1 cellular context compared by ENCODE assay signal in the genomic region with DNA sequence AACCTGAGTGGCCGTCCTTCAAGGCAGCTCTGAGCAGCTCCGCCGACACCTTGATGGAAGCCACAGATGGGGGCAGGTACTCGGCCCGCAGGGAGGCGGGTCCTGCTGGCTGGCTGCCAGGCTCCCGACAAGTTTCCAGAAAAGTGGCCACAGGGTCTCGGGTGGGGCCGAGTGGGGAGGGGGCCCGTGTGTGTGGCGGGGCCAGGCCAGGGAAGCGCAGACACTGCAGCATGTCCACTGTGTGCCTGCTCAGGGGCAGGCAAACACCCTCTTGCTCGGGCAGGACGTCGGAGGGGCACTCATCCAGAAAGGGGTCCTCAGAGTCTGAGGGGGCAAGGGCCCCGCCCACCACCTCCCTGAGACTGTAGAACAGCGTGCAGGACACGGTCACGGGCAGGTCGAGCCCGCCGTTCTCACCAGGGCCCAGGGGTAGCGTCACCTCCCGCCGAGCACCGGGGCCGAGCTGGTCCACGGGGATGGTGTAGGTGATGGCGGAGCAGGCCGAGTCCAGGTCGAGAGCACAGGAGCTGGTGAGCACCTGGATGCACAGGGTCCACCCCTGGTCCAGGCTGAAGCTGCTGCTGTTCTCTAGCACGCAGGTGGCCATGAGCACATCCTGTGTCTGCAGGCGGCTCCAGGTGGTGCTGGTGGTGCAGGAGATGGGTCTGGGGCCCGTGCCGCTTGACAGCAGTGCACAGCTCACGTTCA.
A peak's percentile ranks its signal among the peaks of the same experiment; 100 is the strongest.
TF ChIP-seq lines count a peak whose summit lies in the region.

No MANE protein-coding gene starts in this region.

TF ChIP-seq in HepG2, 621 proteins besides CTCF, POLR2A, EP300 and RAD21:
- TF ChIP-seq RBFOX2 (IDR thresholded peaks at IDR 0.05; ENCODE audit: low read depth, low read length) (peak; percentile 52; the same call in 1 of the 2 replicates), ZNF552 (CRISPR knock-in tag; IDR thresholded peaks at IDR 0.05; ENCODE audit: borderline replicate concordance) (no peak)
- TF ChIP-seq, protein P1, sequence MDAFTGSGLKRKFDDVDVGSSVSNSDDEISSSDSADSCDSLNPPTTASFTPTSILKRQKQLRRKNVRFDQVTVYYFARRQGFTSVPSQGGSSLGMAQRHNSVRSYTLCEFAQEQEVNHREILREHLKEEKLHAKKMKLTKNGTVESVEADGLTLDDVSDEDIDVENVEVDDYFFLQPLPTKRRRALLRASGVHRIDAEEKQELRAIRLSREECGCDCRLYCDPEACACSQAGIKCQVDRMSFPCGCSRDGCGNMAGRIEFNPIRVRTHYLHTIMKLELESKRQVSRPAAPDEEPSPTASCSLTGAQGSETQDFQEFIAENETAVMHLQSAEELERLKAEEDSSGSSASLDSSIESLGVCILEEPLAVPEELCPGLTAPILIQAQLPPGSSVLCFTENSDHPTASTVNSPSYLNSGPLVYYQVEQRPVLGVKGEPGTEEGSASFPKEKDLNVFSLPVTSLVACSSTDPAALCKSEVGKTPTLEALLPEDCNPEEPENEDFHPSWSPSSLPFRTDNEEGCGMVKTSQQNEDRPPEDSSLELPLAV (CRISPR knock-in tag; conservative IDR thresholded peaks at IDR 0.05; ENCODE audit: low read depth), result no peak
- TF ChIP-seq, protein P2, sequence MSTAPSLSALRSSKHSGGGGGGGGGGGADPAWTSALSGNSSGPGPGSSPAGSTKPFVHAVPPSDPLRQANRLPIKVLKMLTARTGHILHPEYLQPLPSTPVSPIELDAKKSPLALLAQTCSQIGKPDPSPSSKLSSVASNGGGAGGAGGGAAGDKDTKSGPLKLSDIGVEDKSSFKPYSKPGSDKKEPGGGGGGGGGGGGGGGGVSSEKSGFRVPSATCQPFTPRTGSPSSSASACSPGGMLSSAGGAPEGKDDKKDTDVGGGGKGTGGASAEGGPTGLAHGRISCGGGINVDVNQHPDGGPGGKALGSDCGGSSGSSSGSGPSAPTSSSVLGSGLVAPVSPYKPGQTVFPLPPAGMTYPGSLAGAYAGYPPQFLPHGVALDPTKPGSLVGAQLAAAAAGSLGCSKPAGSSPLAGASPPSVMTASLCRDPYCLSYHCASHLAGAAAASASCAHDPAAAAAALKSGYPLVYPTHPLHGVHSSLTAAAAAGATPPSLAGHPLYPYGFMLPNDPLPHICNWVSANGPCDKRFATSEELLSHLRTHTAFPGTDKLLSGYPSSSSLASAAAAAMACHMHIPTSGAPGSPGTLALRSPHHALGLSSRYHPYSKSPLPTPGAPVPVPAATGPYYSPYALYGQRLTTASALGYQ (CRISPR knock-in tag; IDR thresholded peaks at IDR 0.05), result no peak
- TF ChIP-seq, protein P3, sequence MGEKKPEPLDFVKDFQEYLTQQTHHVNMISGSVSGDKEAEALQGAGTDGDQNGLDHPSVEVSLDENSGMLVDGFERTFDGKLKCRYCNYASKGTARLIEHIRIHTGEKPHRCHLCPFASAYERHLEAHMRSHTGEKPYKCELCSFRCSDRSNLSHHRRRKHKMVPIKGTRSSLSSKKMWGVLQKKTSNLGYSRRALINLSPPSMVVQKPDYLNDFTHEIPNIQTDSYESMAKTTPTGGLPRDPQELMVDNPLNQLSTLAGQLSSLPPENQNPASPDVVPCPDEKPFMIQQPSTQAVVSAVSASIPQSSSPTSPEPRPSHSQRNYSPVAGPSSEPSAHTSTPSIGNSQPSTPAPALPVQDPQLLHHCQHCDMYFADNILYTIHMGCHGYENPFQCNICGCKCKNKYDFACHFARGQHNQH (CRISPR knock-in tag; IDR thresholded peaks at IDR 0.05), result no peak
